In the genomic region with DNA sequence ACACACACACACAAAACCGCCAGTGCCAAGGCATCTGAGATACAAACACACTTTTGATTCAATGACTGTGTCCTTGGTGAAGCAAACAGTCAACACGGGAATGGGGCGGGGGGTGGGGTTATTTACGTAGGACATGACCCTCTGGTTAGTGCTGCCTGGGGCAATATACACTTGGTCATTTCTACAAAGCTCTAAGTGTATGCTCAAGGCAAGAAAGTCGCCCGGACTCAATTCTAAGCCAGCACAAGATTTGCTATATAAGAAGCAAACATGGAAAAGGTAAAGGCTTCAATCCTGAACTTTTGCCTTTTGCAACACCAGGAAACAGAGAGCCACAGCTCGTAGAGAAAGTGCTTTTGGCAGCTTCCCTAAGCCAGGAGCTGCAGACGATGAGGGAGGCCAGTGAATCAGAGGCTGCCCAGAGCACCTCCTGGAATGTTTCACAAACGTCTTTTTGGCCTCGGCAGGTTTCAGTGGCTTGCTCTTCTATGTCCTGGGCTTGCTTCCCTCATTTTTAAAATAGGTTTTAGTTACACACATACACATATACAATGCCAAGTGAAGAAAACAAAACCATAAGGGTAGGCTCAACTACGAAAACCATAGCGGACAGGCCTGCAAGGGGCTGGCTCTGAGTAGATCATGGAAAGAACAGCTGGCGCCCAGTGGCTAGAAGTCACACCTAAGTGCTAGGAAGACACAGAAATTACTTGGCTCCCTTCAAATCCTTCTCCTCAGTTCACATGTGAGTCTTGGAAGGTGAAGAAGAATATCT, we compare ENCODE assay signal across 9 cellular contexts.
DNase-seq lines count a peak whose midpoint lies in the region; ATAC-seq and TF ChIP-seq lines count a peak whose summit lies in the region.
"Had no signal": no experiment of that assay in that cellular context is flagged by ENCODE, and none has a peak within 500 bp of the region (broad histone marks: within the 10 kb centered on the region; RNA-seq: fewer than 3 reads in every experiment).

No MANE protein-coding gene starts in this region.

- TF ChIP-seq CTCF in RWPE2 (IDR thresholded peaks at IDR 0.05; ENCODE audit: poor library complexity, severe bottlenecking) (no peak), neural crest cell (conservative IDR thresholded peaks at IDR 0.05) (no peak)

- DNase-seq in COLO829 (ENCODE audit: low spot score) (peak; percentile 72), RWPE2 (ENCODE audit: low spot score) (no peak), fibroblast of peridontal ligament (ENCODE audit: extremely low read depth) (peak; percentile 77), neural crest cell (ENCODE audit: low read depth, low spot score) (no peak), HUDEP-2 (lab: John Stamatoyannopoulos, UW; ENCODE audit: unreplicated experiment in 76 of 76) (no peak)
- DNase-seq in activated T-cell treated with anti-CD3 and anti-CD28 coated beads, Interleukin-2, amount 50 U/mL, for 48 hours = no peak
- DNase-seq in activated naive CD4-positive, alpha-beta T cell (lab: John Stamatoyannopoulos, UW) = no peak
- DNase-seq: NCI-H1105 had no signal

- peak overlapping the region; percentile 47 for H3K4me3 Mint-ChIP-seq in neural crest cell

- H3K4me1 ChIP-seq in RWPE2 (ENCODE audit: insufficient read depth, poor library complexity, severe bottlenecking) = peaks cover 12% of the 10 kb centered on the region

- no peaks in the 10 kb centered on the region for H3K27me3 ChIP-seq in RWPE2 (ENCODE audit: insufficient read depth, poor library complexity, severe bottlenecking)

- H3K36me3 ChIP-seq in RWPE2 (ENCODE audit: low read depth) = peaks cover 11% of the 10 kb centered on the region

- peak overlapping the region; percentile 94 for H3K27ac Mint-ChIP-seq in neural crest cell (ENCODE audit: unreplicated experiment)

- H3K9me3 Mint-ChIP-seq in neural crest cell = no peaks in the 10 kb centered on the region

- peak overlapping the region; percentile 27 for H3K27ac ChIP-seq in RWPE2 (ENCODE audit: poor library complexity, severe bottlenecking)

- H3K27me3 Mint-ChIP-seq in neural crest cell (ENCODE audit: low read depth) = no peaks in the 10 kb centered on the region

- no peak overlapping the region for H3K4me3 ChIP-seq in RWPE2 (ENCODE audit: severe bottlenecking)

- peak; percentile 92 for ATAC-seq in RWPE2 (ENCODE audit: low read depth)
- no peak for ATAC-seq in GM21825 (IDR thresholded peaks at IDR 0.05; ENCODE audit: unreplicated experiment)

- peaks cover 4% of the 10 kb centered on the region for H3K36me3 Mint-ChIP-seq in neural crest cell (ENCODE audit: low read depth)

- H3K9me3 ChIP-seq in RWPE2 (ENCODE audit: severe bottlenecking) = no peaks in the 10 kb centered on the region

- peaks cover 63% of the 10 kb centered on the region for H3K4me1 Mint-ChIP-seq in neural crest cell

Comparison
In these comparisons a context has a peak if more than half of its experiments do, and no peak if none do; other contexts are left out.
1. DNase-seq: peak in COLO829 (single experiment) and fibroblast of peridontal ligament (single experiment); none in RWPE2 (single experiment), neural crest cell (single experiment), activated T-cell treated with anti-CD3 and anti-CD28 coated beads, Interleukin-2, amount 50 U/mL, for 48 hours (0 of 2), HUDEP-2 (0 of 76) and activated naive CD4-positive, alpha-beta T cell (0 of 4).